Comparison of ENCODE assay signal across 21 cellular contexts in genomic region chr5:93407470-93407869, GRCh38.
DNase-seq lines count a peak whose midpoint lies in the region; ATAC-seq, FAIRE-seq and TF ChIP-seq lines count a peak whose summit lies in the region.
"Had no signal": no experiment of that assay in that cellular context is flagged by ENCODE, and none has a peak within 500 bp of the region (broad histone marks: within the 10 kb centered on the region; RNA-seq: fewer than 3 reads in every experiment).

No MANE protein-coding gene starts in this region.

- H3K27ac ChIP-seq in IMR-90 (ENCODE audit: insufficient read depth, low read length) = no peak overlapping the region
- H3K27ac ChIP-seq in H1 (ENCODE audit: low read depth, low read length) = no peak overlapping the region

- no peak for TF ChIP-seq RAD21 in IMR-90 (IDR thresholded peaks at IDR 0.05; ENCODE audit: low read length)
- TF ChIP-seq RAD21 in H1 (IDR thresholded peaks at IDR 0.05 in 1 of 2, conservative IDR thresholded peaks at IDR 0.05 in 1 of 2; ENCODE audit: low read depth in 2 of 2, low read length in 2 of 2) = no peak

- H3K14ac ChIP-seq in IMR-90 (replicated peaks; ENCODE audit: low read depth, low read length) (no peak overlapping the region), H1 (ENCODE audit: insufficient read length) (no peak overlapping the region)

- H3K4ac ChIP-seq in IMR-90 (ENCODE audit: low read depth, low read length) (no peak overlapping the region), H1 (replicated peaks; ENCODE audit: insufficient read length, low read depth, low read length) (no peak overlapping the region)

- H3K79me2 ChIP-seq in H1 (ENCODE audit: control insufficient read depth in 1 of 2, insufficient read depth in 2 of 2, low read length in 2 of 2) = no peaks in the 10 kb centered on the region

- peaks cover 2% of the 10 kb centered on the region for H3K36me3 Mint-ChIP-seq in mesothelial cell of epicardium

- ATAC-seq in IMR-90 (ENCODE audit: low read depth) (no peak), GM19324 (IDR thresholded peaks at IDR 0.05; ENCODE audit: low FRiP score, unreplicated experiment) (no peak)
- ATAC-seq: Right ventricle myocardium inferior had no signal

- H2AFZ ChIP-seq in IMR-90 (replicated peaks; ENCODE audit: low read length, poor library complexity) (peak overlapping the region; percentile 40), H1 (ENCODE audit: low read length) (no peak overlapping the region)

- no peak overlapping the region for H3K4me2 ChIP-seq in IMR-90 (ENCODE audit: low read depth, low read length)
- H3K4me2 ChIP-seq in H1 (ENCODE audit: insufficient read depth in 1 of 2, low read depth in 2 of 2, low read length in 2 of 2) = no peak overlapping the region; a peak in 1 of 4 replicates

- H3K27me3 Mint-ChIP-seq in mesothelial cell of epicardium (ENCODE audit: low read depth) = no peaks in the 10 kb centered on the region

- H3K79me1 ChIP-seq in IMR-90 (ENCODE audit: low read depth in 1 of 2, low read length in 2 of 2) (no peaks in the 10 kb centered on the region), H1 (ENCODE audit: low read depth, low read length) (no peaks in the 10 kb centered on the region)

- H2BK20ac ChIP-seq in IMR-90 (ENCODE audit: low read depth, low read length) = no peak overlapping the region
- H2BK20ac ChIP-seq in H1 (ENCODE audit: low read length) = no peak overlapping the region

- no peak for FAIRE-seq in H1 (lab: Jason Lieb, UNC)
- FAIRE-seq: D721Med, GM12892, GM18507, HTR-8/SVneo, RCC 7860 had no signal

- no peak overlapping the region for H4K8ac ChIP-seq in IMR-90 (ENCODE audit: low read depth in 2 of 2, low read length in 2 of 2)
- no peak overlapping the region for H4K8ac ChIP-seq in H1 (ENCODE audit: extremely low read depth, insufficient read depth, low read length)

- H3K9me3 ChIP-seq in IMR-90 (ENCODE audit: control insufficient read depth, insufficient read depth, low read length) (peaks cover 3% of the 10 kb centered on the region; the same call in 1 of the 2 replicates), H1 (ENCODE audit: insufficient read depth in 2 of 2, low read depth in 1 of 2, low read length in 1 of 2) (no peaks in the 10 kb centered on the region)

- no peaks in the 10 kb centered on the region for H3K9me1 ChIP-seq in IMR-90 (ENCODE audit: insufficient read depth, low read length)

- H3K4me1 ChIP-seq in IMR-90 (ENCODE audit: control insufficient read depth, insufficient read depth, low read length) = peaks cover 2% of the 10 kb centered on the region
- peaks cover 0 to 8% (median 5%) of the 10 kb centered on the region in 4 experiments; a peak in 3 of 7 replicates for H3K4me1 ChIP-seq in H1 (replicated peaks in 1 of 4; ENCODE audit: control insufficient read depth in 3 of 4, insufficient read depth in 4 of 4, low read length in 3 of 4)

- H4K5ac ChIP-seq in IMR-90 (ENCODE audit: low read depth, low read length) (no peak overlapping the region), H1 (ENCODE audit: insufficient read length, low read depth, low read length) (no peak overlapping the region)

- H3K4me3 ChIP-seq in IMR-90 (ENCODE audit: insufficient read depth, low read depth, low read length) (no peak overlapping the region), H1 (ENCODE audit: extremely low read depth in 1 of 4, insufficient read depth in 2 of 4, low read depth in 3 of 4, low read length in 4 of 4) (no peak overlapping the region)

- POLR2A ChIA-PET in IMR-90 (lab: Charles Lee; ENCODE audit: unreplicated experiment) (no interaction called here), H1 (lab: Charles Lee; ENCODE audit: partially characterized antibody) (interaction anchor here (0.6 kb wide), 1 partner anchor 9 kb away, joined by 3 read pairs; no protein-coding TSS in a partner anchor)

- no peak overlapping the region for H3K9ac ChIP-seq in IMR-90 (ENCODE audit: low read depth, low read length)
- no peak overlapping the region for H3K9ac ChIP-seq in H1 (replicated peaks in 1 of 4; ENCODE audit: extremely low read depth in 1 of 4, low read depth in 3 of 4, low read length in 3 of 4)

- no peak overlapping the region for H3K4me3 Mint-ChIP-seq in mesothelial cell of epicardium
- H3K4me3 Mint-ChIP-seq: HFFc6 had no signal

- H2AK9ac ChIP-seq in IMR-90 (replicated peaks; ENCODE audit: low read depth, low read length, poor library complexity) = no peak overlapping the region

- peak overlapping the region; percentile 37 for H3K27ac Mint-ChIP-seq in mesothelial cell of epicardium
- H3K27ac Mint-ChIP-seq: HFFc6 had no signal

- H2BK120ac ChIP-seq in IMR-90 (ENCODE audit: low read depth, low read length) (no peak overlapping the region), H1 (replicated peaks; ENCODE audit: low read depth, low read length) (no peak overlapping the region)

- H4K91ac ChIP-seq in IMR-90 (ENCODE audit: insufficient read depth, low read depth, low read length) = no peak overlapping the region
- H4K91ac ChIP-seq in H1 (replicated peaks; ENCODE audit: insufficient read length, low read length) = no peak overlapping the region

- H3K18ac ChIP-seq in IMR-90 (ENCODE audit: low read depth, low read length) (no peak overlapping the region), H1 (ENCODE audit: extremely low read depth, low read length) (no peak overlapping the region)

- DNase-seq in IMR-90 = no peak
- no peak for DNase-seq in H1 (ENCODE audit: low read depth in 1 of 2, low spot score in 2 of 2)
- DNase-seq in mesothelial cell of epicardium (ENCODE audit: low spot score in 2 of 2, unreplicated experiment in 2 of 2) = no peak
- peak; percentile 69 for DNase-seq in retina
- DNase-seq in HuH-7 (ENCODE audit: low spot score) = no peak
- DNase-seq in NCI-H510A (lab: John Stamatoyannopoulos, UW) = no peak
- DNase-seq: ACHN, C1 segment of cervical spinal cord, HFFc6, NCI-H1105, NCI-H1694, NCI-H2081 treated with DMSO at 0.1 percent for 48 hours, NCI-H226, NCI-H526 had no signal

- no peak overlapping the region for H3K23ac ChIP-seq in IMR-90 (ENCODE audit: low read depth, low read length)
- no peak overlapping the region for H3K23ac ChIP-seq in H1 (ENCODE audit: insufficient read length)

- H3K27me3 ChIP-seq in IMR-90 (ENCODE audit: control insufficient read depth, insufficient read depth, low read length) (no peaks in the 10 kb centered on the region), H1 (replicated peaks in 1 of 4; ENCODE audit: control insufficient read depth in 3 of 4, extremely low read depth in 1 of 4, insufficient read depth in 3 of 4, low read length in 3 of 4) (no peaks in the 10 kb centered on the region)

- no peak overlapping the region for H2BK12ac ChIP-seq in H1 (ENCODE audit: low read depth, low read length)

- no peak overlapping the region for H3K56ac ChIP-seq in IMR-90 (ENCODE audit: extremely low read depth, insufficient read depth, low read length)
- no peak overlapping the region for H3K56ac ChIP-seq in H1 (replicated peaks; ENCODE audit: insufficient read length, low read depth, low read length)

- TF ChIP-seq POLR2A in IMR-90 (IDR thresholded peaks at IDR 0.05; ENCODE audit: low read depth, low read length) (no peak), H1 (IDR thresholded peaks at IDR 0.05; ENCODE audit: control extremely low read depth in 1 of 2, low read depth in 2 of 2, low read length in 2 of 2) (no peak)

- intact Hi-C loops in IMR-90 (cut with micrococcal nuclease) = loop anchor here (10.0 kb wide), 1 partner anchor 273 kb away; no protein-coding TSS in a partner anchor

- no peaks in the 10 kb centered on the region; the same call in 1 of the 2 replicates for H3K23me2 ChIP-seq in H1 (ENCODE audit: low read depth, low read length)

- peaks cover 44% of the 10 kb centered on the region for H3K4me1 Mint-ChIP-seq in mesothelial cell of epicardium

- BruUV-seq in IMR-90 (replicated peaks; lab: Mats Ljungman, UMichigan) = no TSS peak

- H2AK5ac ChIP-seq in IMR-90 (ENCODE audit: low read depth, low read length) = no peak overlapping the region
- no peak overlapping the region for H2AK5ac ChIP-seq in H1 (ENCODE audit: low read depth, low read length)

- CTCF ChIA-PET in IMR-90 (lab: Yijun Ruan, JAX) (interaction anchor here (1.6 kb wide), 1 partner anchor 9 kb away, joined by 4 read pairs; no protein-coding TSS in a partner anchor), H1 (lab: Charles Lee; ENCODE audit: partially characterized antibody) (no interaction called here)

- H4K20me1 ChIP-seq in IMR-90 (ENCODE audit: insufficient read depth, low read length) = no peaks in the 10 kb centered on the region
- H4K20me1 ChIP-seq in H1 (replicated peaks in 1 of 2; ENCODE audit: control insufficient read depth in 1 of 2, insufficient read depth in 2 of 2, low read length in 2 of 2) = no peaks in the 10 kb centered on the region

- peaks cover 7% of the 10 kb centered on the region for H3K9me3 Mint-ChIP-seq in mesothelial cell of epicardium
- H3K9me3 Mint-ChIP-seq: HFFc6 had no signal

- 0 out of 2 replicates have a peak, but pooled peaks cover 2% of the 10 kb centered on the region for H3K36me3 ChIP-seq in IMR-90 (ENCODE audit: control insufficient read depth, insufficient read depth, low read length)
- H3K36me3 ChIP-seq in H1 (ENCODE audit: control insufficient read depth in 2 of 4, insufficient read depth in 4 of 4, low read length in 3 of 4) = no peaks in the 10 kb centered on the region

- TF ChIP-seq EP300 in H1 (IDR thresholded peaks at IDR 0.05; ENCODE audit: borderline replicate concordance in 1 of 2, low read depth in 2 of 2, low read length in 2 of 2) = no peak

- TF ChIP-seq CTCF in IMR-90 (conservative IDR thresholded peaks at IDR 0.05; ENCODE audit: low read depth, low read length) = no peak
- TF ChIP-seq CTCF in H1 (IDR thresholded peaks at IDR 0.05; ENCODE audit: control extremely low read depth in 1 of 3, insufficient read depth in 1 of 3, low read depth in 1 of 3, low read length in 3 of 3) = no peak
- TF ChIP-seq CTCF in mesothelial cell of epicardium (IDR thresholded peaks at IDR 0.05; ENCODE audit: unreplicated experiment) = no peak

- dilution Hi-C loops in IMR-90 (cut with HindIII; ENCODE audit: low sequenced_read_pairs, unreplicated experiment) = no loop called here

- H2BK5ac ChIP-seq in IMR-90 (ENCODE audit: low read depth, low read length, poor library complexity, severe bottlenecking) = no peak overlapping the region
- no peak overlapping the region for H2BK5ac ChIP-seq in H1 (ENCODE audit: low read depth, low read length)

- WGBS in IMR-90 (ENCODE audit: extremely low coverage in 2 of 2, insufficient read length in 1 of 2), 2 experiments = 44% methylated on average over 2 of the region's 7 CpGs; no CpG with 5 or more reads in 1 of the 2 experiments
- WGBS in H1 (ENCODE audit: extremely low coverage in 1 of 2, insufficient coverage in 1 of 2, insufficient read length in 1 of 2, insufficient replicate concordance in 2 of 2, low coverage in 1 of 2, low lambda C conversion rate in 2 of 2, missing lambda C conversion rate in 1 of 2), 2 experiments = 74% methylated on average over 7 of the region's 7 CpGs; no CpG with 5 or more reads in 1 of the 2 experiments

- H2BK15ac ChIP-seq in IMR-90 (ENCODE audit: low read depth, low read length) = no peak overlapping the region
- H2BK15ac ChIP-seq in H1 (ENCODE audit: low read length) = no peak overlapping the region

- in situ Hi-C loops in IMR-90 (cut with MboI; ENCODE audit: low sequenced_read_pairs) = no loop called here
